Comparison of ENCODE assay signal across 8 cellular contexts in genomic region chr17:4565209-4566141, GRCh38. TPM values are rescaled to one million over a fixed set of nuclear protein-coding genes. Genes with fewer than 3 reads are reported as not detected.
DNase-seq lines count a peak whose midpoint lies in the region; ATAC-seq and TF ChIP-seq lines count a peak whose summit lies in the region.

No MANE protein-coding gene starts in this region.

- no TSS peak for BruUV-seq in MCF 10A (replicated peaks; lab: Mats Ljungman, UMichigan)

- H3K27ac ChIP-seq in iPS DF 6.9 (ENCODE audit: low read length) = no peak overlapping the region

- H3K4me2 ChIP-seq in skeletal muscle satellite cell (ENCODE audit: low read length) = peak overlapping the region; percentile 24

- DNase-seq in A172 (ENCODE audit: low spot score) = peak; percentile 82
- DNase-seq in NCI-H2029 treated with DMSO at 0.1 percent for 48 hours (lab: John Stamatoyannopoulos, UW) = peak; percentile 14
- DNase-seq in MCF 10A (ENCODE audit: unreplicated experiment) = peak; percentile 84
- DNase-seq in iPS DF 6.9 (ENCODE audit: low read depth, low spot score) = peak; percentile 78

- no peaks in the 10 kb centered on the region for H3K36me3 Mint-ChIP-seq in T-helper 1 cell treated with Interleukin-12 subunit alpha and Interleukin-12 subunit beta and Interleukin-4 antibody, amounts not matched to agents 30 μg/mL and 1 μg/mL, for 36 hours (ENCODE audit: low read depth)
- no peaks in the 10 kb centered on the region for H3K36me3 Mint-ChIP-seq in MCF 10A (ENCODE audit: insufficient read depth, unreplicated experiment)

- H3K4me1 ChIP-seq in iPS DF 6.9 (ENCODE audit: control insufficient read depth, insufficient read depth, low read length) (no peaks in the 10 kb centered on the region), skeletal muscle satellite cell (ENCODE audit: control insufficient read depth, insufficient read depth, low read length) (no peaks in the 10 kb centered on the region)

- H3K9ac ChIP-seq in skeletal muscle satellite cell (ENCODE audit: low read depth, low read length) = no peak overlapping the region

- intact Hi-C loops in MCF 10A (cut with micrococcal nuclease) = loop anchor here (1.0 to 10.0 kb wide), 4 partner anchors 61 to 499 kb away; partner anchors contain the start of gene CHRNE

- peaks cover 35% of the 10 kb centered on the region for H3K4me1 Mint-ChIP-seq in T-helper 1 cell treated with Interleukin-12 subunit alpha and Interleukin-12 subunit beta and Interleukin-4 antibody, amounts not matched to agents 30 μg/mL and 1 μg/mL, for 36 hours (ENCODE audit: low read depth)
- H3K4me1 Mint-ChIP-seq in MCF 10A (ENCODE audit: insufficient read depth, unreplicated experiment) = peaks cover 14% of the 10 kb centered on the region

- H3K27ac Mint-ChIP-seq in T-helper 1 cell treated with Interleukin-12 subunit alpha and Interleukin-12 subunit beta and Interleukin-4 antibody, amounts not matched to agents 30 μg/mL and 1 μg/mL, for 36 hours = peak overlapping the region; percentile 42
- H3K27ac Mint-ChIP-seq in MCF 10A (ENCODE audit: low read depth, unreplicated experiment) = peak overlapping the region; percentile 44

- H3K9me3 ChIP-seq in iPS DF 6.9 (ENCODE audit: control insufficient read depth, insufficient read depth, low read length) (no peaks in the 10 kb centered on the region), skeletal muscle satellite cell (replicated peaks; ENCODE audit: low read length) (no peaks in the 10 kb centered on the region)

- H3K36me3 ChIP-seq in iPS DF 6.9 (ENCODE audit: control insufficient read depth, insufficient read depth, low read length) (no peaks in the 10 kb centered on the region), skeletal muscle satellite cell (ENCODE audit: insufficient read depth, low read length) (no peaks in the 10 kb centered on the region)

- ATAC-seq in GM18870 (IDR thresholded peaks at IDR 0.05; ENCODE audit: unreplicated experiment) = no peak

- CTCF ChIA-PET in MCF 10A (lab: Yijun Ruan, JAX) = interaction anchor here (0.6 to 6.8 kb wide), 32 partner anchors 8 to 1837 kb away, joined by 3 to 191 read pairs (median 4); partner anchors contain the start of gene MYBBP1A

- TF ChIP-seq CTCF in GM12874 (IDR thresholded peaks at IDR 0.05; ENCODE audit: insufficient read depth, low read depth, low read length) = peak; percentile 82
- TF ChIP-seq CTCF in MCF 10A (IDR thresholded peaks at IDR 0.05; ENCODE audit: unreplicated experiment) = peak; percentile 79

- no peaks in the 10 kb centered on the region for H3K27me3 ChIP-seq in iPS DF 6.9 (ENCODE audit: control insufficient read depth, insufficient read depth, low read length)
- peaks cover 24% of the 10 kb centered on the region for H3K27me3 ChIP-seq in skeletal muscle satellite cell (ENCODE audit: control insufficient read depth, insufficient read depth, low read length)

- POLR2A ChIA-PET in MCF 10A (lab: Yijun Ruan, JAX) = interaction anchor here (0.5 to 2.8 kb wide), 3 partner anchors 10 to 881 kb away, joined by 3 to 11 read pairs (median 4); partner anchors contain the start of gene MYBBP1A

- H3K27me3 Mint-ChIP-seq in T-helper 1 cell treated with Interleukin-12 subunit alpha and Interleukin-12 subunit beta and Interleukin-4 antibody, amounts not matched to agents 30 μg/mL and 1 μg/mL, for 36 hours (ENCODE audit: low read depth) = peaks cover 15% of the 10 kb centered on the region
- H3K27me3 Mint-ChIP-seq in MCF 10A (ENCODE audit: insufficient read depth, unreplicated experiment) = no peaks in the 10 kb centered on the region

- WGBS in iPS DF 6.9 (ENCODE audit: insufficient coverage, insufficient read length) = no CpG with 5 or more reads among the region's 16 CpGs

- no peak overlapping the region for H3K4me3 ChIP-seq in iPS DF 6.9 (ENCODE audit: low read length)
- no peak overlapping the region for H3K4me3 ChIP-seq in skeletal muscle satellite cell (ENCODE audit: low read length)

- H3K4me3 Mint-ChIP-seq in T-helper 1 cell treated with Interleukin-12 subunit alpha and Interleukin-12 subunit beta and Interleukin-4 antibody, amounts not matched to agents 30 μg/mL and 1 μg/mL, for 36 hours = no peak overlapping the region
- no peak overlapping the region for H3K4me3 Mint-ChIP-seq in MCF 10A (ENCODE audit: unreplicated experiment)

- no peaks in the 10 kb centered on the region for H3K9me3 Mint-ChIP-seq in T-helper 1 cell treated with Interleukin-12 subunit alpha and Interleukin-12 subunit beta and Interleukin-4 antibody, amounts not matched to agents 30 μg/mL and 1 μg/mL, for 36 hours
- H3K9me3 Mint-ChIP-seq in MCF 10A (ENCODE audit: unreplicated experiment) = no peaks in the 10 kb centered on the region

RNA-seq across cellular contexts. Expression of gene GGT6, which starts 5.1 kb away (rescaled TPM):
- not detected in 2 replicates for total RNA-seq in A172 (2014; rRNA removed; shearing (Covaris generic))
- total RNA-seq in MCF 10A (2022) = not detected in 2 replicates
- not detected in 2 replicates for total RNA-seq in skeletal muscle satellite cell (2012; rRNA removed)

RNA-seq across cellular contexts. Expression of gene MYBBP1A, which starts 10.3 kb away (rescaled TPM):
- 59.0 and 63.5 TPM in 2 replicates for total RNA-seq in A172 (2014; rRNA removed; shearing (Covaris generic))
- 78.3 and 123 TPM in 2 replicates for total RNA-seq in MCF 10A (2022)
- 91.3 and 113 TPM in 2 replicates for total RNA-seq in skeletal muscle satellite cell (2012; rRNA removed)

RNA-seq across cellular contexts. Expression of gene SMTNL2, which starts 18.9 kb away (rescaled TPM):
- 0.34 and 1.8 TPM in 2 replicates for total RNA-seq in A172 (2014; rRNA removed; shearing (Covaris generic))
- total RNA-seq in MCF 10A (2022) = not detected in 2 replicates
- not detected in 2 replicates for total RNA-seq in skeletal muscle satellite cell (2012; rRNA removed)

Comparison
In these comparisons a context has a peak if more than half of its experiments do, and no peak if none do; other contexts are left out.
1. DNase-seq: peak in every context shown above with its lines; median percentile 84 in MCF 10A; 82 in A172; 78 in iPS DF 6.9; 14 in NCI-H2029 treated with DMSO at 0.1 percent for 48 hours.